8 cellular contexts compared by ENCODE assay signal in genomic region chr12:65825573-65826512, GRCh38. TPM values are rescaled to one million over a fixed set of nuclear protein-coding genes. Genes with fewer than 3 reads are reported as not detected.
A peak's percentile ranks its signal among the peaks of the same experiment; 100 is the strongest.
DNase-seq lines count a peak whose midpoint lies in the region; ATAC-seq and TF ChIP-seq lines count a peak whose summit lies in the region.

No MANE protein-coding gene starts in this region.

- H3K79me2 ChIP-seq in fibroblast of lung (ENCODE audit: control insufficient read depth, insufficient read depth, low read length) = peaks cover 78% of the 10 kb centered on the region

- ATAC-seq in RWPE2 (ENCODE audit: low read depth) (no peak), GM18520 (IDR thresholded peaks at IDR 0.05; ENCODE audit: unreplicated experiment) (no peak), HG02588 (IDR thresholded peaks at IDR 0.05; ENCODE audit: unreplicated experiment) (no peak)
- ATAC-seq in natural killer cell treated with Interleukin-12 subunit alpha and Interleukin-12 subunit beta and Interleukin-15 and Interleukin-18, amount 100 ng/mL, for 72 hours = peak; percentile 56 to 69

- H3K36me3 Mint-ChIP-seq in activated CD4-positive, alpha-beta memory T cell treated with anti-CD3 and anti-CD28 coated beads for 36 hours = no peaks in the 10 kb centered on the region
- H3K36me3 Mint-ChIP-seq in activated CD4-positive, alpha-beta memory T cell treated with anti-CD3 and anti-CD28 coated beads, Interleukin-2, amount 10 ng/mL, durations not matched to agents 7 days and 5 days (ENCODE audit: low read depth) = no peaks in the 10 kb centered on the region
- no peaks in the 10 kb centered on the region for H3K36me3 Mint-ChIP-seq in natural killer cell treated with Interleukin-12 subunit alpha and Interleukin-12 subunit beta and Interleukin-15 and Interleukin-18, amount 100 ng/mL, for 72 hours

- H3K9me3 Mint-ChIP-seq in activated CD4-positive, alpha-beta memory T cell treated with anti-CD3 and anti-CD28 coated beads for 36 hours = no peaks in the 10 kb centered on the region
- H3K9me3 Mint-ChIP-seq in activated CD4-positive, alpha-beta memory T cell treated with anti-CD3 and anti-CD28 coated beads, Interleukin-2, amount 10 ng/mL, durations not matched to agents 7 days and 5 days = no peaks in the 10 kb centered on the region
- H3K9me3 Mint-ChIP-seq in natural killer cell treated with Interleukin-12 subunit alpha and Interleukin-12 subunit beta and Interleukin-15 and Interleukin-18, amount 100 ng/mL, for 72 hours = no peaks in the 10 kb centered on the region

- H3K27me3 ChIP-seq in RWPE2 (ENCODE audit: insufficient read depth, poor library complexity, severe bottlenecking) (no peaks in the 10 kb centered on the region), fibroblast of lung (ENCODE audit: control insufficient read depth, insufficient read depth, low read length) (no peaks in the 10 kb centered on the region)

- no peaks in the 10 kb centered on the region for H4K20me1 ChIP-seq in fibroblast of lung (ENCODE audit: control insufficient read depth, extremely low read depth, insufficient read depth, low read length)

- DNase-seq in activated CD4-positive, alpha-beta memory T cell treated with anti-CD3 and anti-CD28 coated beads for 36 hours = peak; percentile 10
- no peak for DNase-seq in activated CD4-positive, alpha-beta memory T cell treated with anti-CD3 and anti-CD28 coated beads, Interleukin-2, amount 10 ng/mL, durations not matched to agents 7 days and 5 days
- peak; percentile 50 for DNase-seq in RWPE2 (ENCODE audit: low spot score)
- peak; percentile 57 to 63 for DNase-seq in fibroblast of lung (ENCODE audit: low read depth in 2 of 2)
- DNase-seq in natural killer cell treated with Interleukin-12 subunit alpha and Interleukin-12 subunit beta and Interleukin-15 and Interleukin-18, amount 100 ng/mL, for 72 hours (ENCODE audit: low spot score) = no peak
- DNase-seq in SKM-1 (lab: John Stamatoyannopoulos, UW; ENCODE audit: unreplicated experiment) = no peak

- H3K27me3 Mint-ChIP-seq in activated CD4-positive, alpha-beta memory T cell treated with anti-CD3 and anti-CD28 coated beads for 36 hours = peaks cover 47% of the 10 kb centered on the region
- peaks cover 70% of the 10 kb centered on the region for H3K27me3 Mint-ChIP-seq in activated CD4-positive, alpha-beta memory T cell treated with anti-CD3 and anti-CD28 coated beads, Interleukin-2, amount 10 ng/mL, durations not matched to agents 7 days and 5 days
- peaks cover 46 to 67% of the 10 kb centered on the region in 2 donors for H3K27me3 Mint-ChIP-seq in natural killer cell treated with Interleukin-12 subunit alpha and Interleukin-12 subunit beta and Interleukin-15 and Interleukin-18, amount 100 ng/mL, for 72 hours

- H3K4me1 ChIP-seq in RWPE2 (ENCODE audit: insufficient read depth, poor library complexity, severe bottlenecking) = peaks cover 34% of the 10 kb centered on the region
- peaks cover 5% of the 10 kb centered on the region for H3K4me1 ChIP-seq in fibroblast of lung (ENCODE audit: control insufficient read depth, extremely low read depth, insufficient read depth, low read length)

- H3K9me3 ChIP-seq in RWPE2 (ENCODE audit: severe bottlenecking) (no peaks in the 10 kb centered on the region), fibroblast of lung (ENCODE audit: control insufficient read depth, insufficient read depth, low read depth, low read length) (no peaks in the 10 kb centered on the region)

- H3K4me2 ChIP-seq in fibroblast of lung (ENCODE audit: extremely low read depth, insufficient read depth, low read length) = peak overlapping the region; percentile 76

- no peak overlapping the region for H3K27ac Mint-ChIP-seq in activated CD4-positive, alpha-beta memory T cell treated with anti-CD3 and anti-CD28 coated beads for 36 hours
- H3K27ac Mint-ChIP-seq in activated CD4-positive, alpha-beta memory T cell treated with anti-CD3 and anti-CD28 coated beads, Interleukin-2, amount 10 ng/mL, durations not matched to agents 7 days and 5 days = no peak overlapping the region
- no peak overlapping the region for H3K27ac Mint-ChIP-seq in natural killer cell treated with Interleukin-12 subunit alpha and Interleukin-12 subunit beta and Interleukin-15 and Interleukin-18, amount 100 ng/mL, for 72 hours

- H3K27ac ChIP-seq in RWPE2 (ENCODE audit: poor library complexity, severe bottlenecking) (peak overlapping the region; percentile 99), fibroblast of lung (ENCODE audit: insufficient read depth, low read length) (peak overlapping the region; percentile 93)

- H3K4me3 Mint-ChIP-seq in activated CD4-positive, alpha-beta memory T cell treated with anti-CD3 and anti-CD28 coated beads for 36 hours = no peak overlapping the region
- H3K4me3 Mint-ChIP-seq in activated CD4-positive, alpha-beta memory T cell treated with anti-CD3 and anti-CD28 coated beads, Interleukin-2, amount 10 ng/mL, durations not matched to agents 7 days and 5 days = no peak overlapping the region
- peak overlapping the region; percentile 42 for H3K4me3 Mint-ChIP-seq in natural killer cell treated with Interleukin-12 subunit alpha and Interleukin-12 subunit beta and Interleukin-15 and Interleukin-18, amount 100 ng/mL, for 72 hours

- peak overlapping the region; percentile 85 for H3K9ac ChIP-seq in fibroblast of lung (ENCODE audit: insufficient read depth, low read length)

- CTCF ChIA-PET in activated CD4-positive, alpha-beta memory T cell treated with anti-CD3 and anti-CD28 coated beads for 36 hours (lab: Charles Lee) = no interaction called here
- CTCF ChIA-PET in activated CD4-positive, alpha-beta memory T cell treated with anti-CD3 and anti-CD28 coated beads, Interleukin-2, amount 10 ng/mL, durations not matched to agents 7 days and 5 days (lab: Charles Lee) = no interaction called here

- no peak overlapping the region for H2AFZ ChIP-seq in fibroblast of lung (ENCODE audit: low read length)

- H3K36me3 ChIP-seq in RWPE2 (ENCODE audit: low read depth) (peaks cover 56% of the 10 kb centered on the region), fibroblast of lung (ENCODE audit: control insufficient read depth, insufficient read depth, low read length) (no peaks in the 10 kb centered on the region)

- POLR2A ChIA-PET in activated CD4-positive, alpha-beta memory T cell treated with anti-CD3 and anti-CD28 coated beads for 36 hours (lab: Charles Lee) = no interaction called here
- POLR2A ChIA-PET in activated CD4-positive, alpha-beta memory T cell treated with anti-CD3 and anti-CD28 coated beads, Interleukin-2, amount 10 ng/mL, durations not matched to agents 7 days and 5 days (lab: Charles Lee) = no interaction called here

- H3K4me1 Mint-ChIP-seq in activated CD4-positive, alpha-beta memory T cell treated with anti-CD3 and anti-CD28 coated beads for 36 hours (ENCODE audit: low read depth) = peaks cover 12% of the 10 kb centered on the region
- peaks cover 16% of the 10 kb centered on the region for H3K4me1 Mint-ChIP-seq in activated CD4-positive, alpha-beta memory T cell treated with anti-CD3 and anti-CD28 coated beads, Interleukin-2, amount 10 ng/mL, durations not matched to agents 7 days and 5 days
- H3K4me1 Mint-ChIP-seq in natural killer cell treated with Interleukin-12 subunit alpha and Interleukin-12 subunit beta and Interleukin-15 and Interleukin-18, amount 100 ng/mL, for 72 hours (ENCODE audit: low read depth in 2 of 2) = peaks cover 14% of the 10 kb centered on the region in 2 donors

- no peak for TF ChIP-seq CTCF in RWPE2 (IDR thresholded peaks at IDR 0.05; ENCODE audit: poor library complexity, severe bottlenecking)
- no peak for TF ChIP-seq CTCF in fibroblast of lung (conservative IDR thresholded peaks at IDR 0.05 in 1 of 2, IDR thresholded peaks at IDR 0.05 in 1 of 2; ENCODE audit: low read depth in 1 of 2, low read length in 2 of 2)

- intact Hi-C loops in activated CD4-positive, alpha-beta memory T cell treated with anti-CD3 and anti-CD28 coated beads for 36 hours (cut with micrococcal nuclease) = loop anchor here (10.0 kb wide), 2 partner anchors 159 to 259 kb away; no protein-coding TSS in a partner anchor

- peak overlapping the region; percentile 53 for H3K4me3 ChIP-seq in RWPE2 (ENCODE audit: severe bottlenecking)
- peak overlapping the region; percentile 80 to 87 (median 84) for H3K4me3 ChIP-seq in fibroblast of lung (replicated peaks in 1 of 4; ENCODE audit: control extremely low read depth in 1 of 4, insufficient read depth in 1 of 4, low read depth in 3 of 4, low read length in 4 of 4)

RNA-seq across cellular contexts. Expression of gene HMGA2, which starts 1.6 kb away (rescaled TPM):
- total RNA-seq in activated CD4-positive, alpha-beta memory T cell treated with anti-CD3 and anti-CD28 coated beads for 36 hours = not detected
- not detected for total RNA-seq in activated CD4-positive, alpha-beta memory T cell treated with anti-CD3 and anti-CD28 coated beads, Interleukin-2, amount 10 ng/mL, durations not matched to agents 7 days and 5 days
- total RNA-seq in fibroblast of lung = 4.4 and 7.3 TPM in 2 replicates
- 8.2 and 15.9 TPM in 2 replicates for polyA plus RNA-seq in fibroblast of lung
- polyA plus RNA-seq in fibroblast of lung (2012) = 7.0 and 15.7 TPM in 2 replicates
- polyA minus RNA-seq in fibroblast of lung (ENCODE audit: low replicate concordance) = 6.4 and 9.3 TPM in 2 replicates
- total RNA-seq in natural killer cell treated with Interleukin-12 subunit alpha and Interleukin-12 subunit beta and Interleukin-15 and Interleukin-18, amount 100 ng/mL, for 72 hours = not detected

Comparison
In these comparisons a context has a peak if more than half of its experiments do, and no peak if none do; other contexts are left out.
1. DNase-seq: peak in activated CD4-positive, alpha-beta memory T cell treated with anti-CD3 and anti-CD28 coated beads for 36 hours (single experiment), RWPE2 (single experiment) and fibroblast of lung (2 of 2); none in activated CD4-positive, alpha-beta memory T cell treated with anti-CD3 and anti-CD28 coated beads, Interleukin-2, amount 10 ng/mL, durations not matched to agents 7 days and 5 days (single experiment), natural killer cell treated with Interleukin-12 subunit alpha and Interleukin-12 subunit beta and Interleukin-15 and Interleukin-18, amount 100 ng/mL, for 72 hours (single experiment) and SKM-1 (single experiment).
2. ATAC-seq: peak in natural killer cell treated with Interleukin-12 subunit alpha and Interleukin-12 subunit beta and Interleukin-15 and Interleukin-18, amount 100 ng/mL, for 72 hours (2 of 2); none in RWPE2 (single experiment), GM18520 (single experiment) and HG02588 (single experiment).